Comparison of ENCODE assay signal across 28 cellular contexts in the genomic region with DNA sequence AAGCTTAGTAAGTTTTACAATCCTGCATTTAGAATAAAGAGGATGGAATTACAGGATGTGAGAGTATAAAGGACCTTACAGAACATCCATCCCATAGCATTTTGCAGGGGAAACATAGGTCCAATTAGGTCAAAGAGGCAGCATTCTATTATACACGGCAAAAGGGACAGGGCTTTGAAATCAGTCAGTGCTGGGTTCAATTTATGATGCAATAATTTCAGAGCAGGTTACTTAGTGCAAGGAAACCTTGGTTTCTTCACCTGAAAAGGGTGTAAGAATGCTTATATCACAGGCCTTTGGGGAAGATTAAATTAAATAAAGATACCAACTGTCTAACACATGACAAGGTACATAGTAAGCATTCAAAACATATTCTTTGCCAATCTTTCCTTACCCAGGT. TPM values are rescaled to one million over a fixed set of nuclear protein-coding genes. Genes with fewer than 3 reads are reported as not detected.
"Had no signal": no experiment of that assay in that cellular context is flagged by ENCODE, and none has a peak within 500 bp of the region (broad histone marks: within the 10 kb centered on the region; RNA-seq: fewer than 3 reads in every experiment).

No MANE protein-coding gene starts in this region.

- H3K4me1 ChIP-seq: colonic mucosa, esophagus muscularis mucosa, esophagus squamous epithelium, foreskin keratinocyte, gastrocnemius medialis, gastroesophageal sphincter, heart left ventricle, heart right ventricle had no signal

- H3K27ac ChIP-seq: colonic mucosa, coronary artery, dorsolateral prefrontal cortex, epithelial cell of prostate, esophagus muscularis mucosa, esophagus squamous epithelium, foreskin keratinocyte, gastrocnemius medialis, gastroesophageal sphincter, heart left ventricle, heart right ventricle had no signal

- H3K9me3 ChIP-seq: colonic mucosa, esophagus muscularis mucosa, esophagus squamous epithelium, gastrocnemius medialis, gastroesophageal sphincter, heart left ventricle, heart right ventricle had no signal

- H3K4me3 ChIP-seq: colonic mucosa, coronary artery, dorsolateral prefrontal cortex, esophagus muscularis mucosa, esophagus squamous epithelium, gastrocnemius medialis, gastroesophageal sphincter, heart left ventricle, heart right ventricle had no signal

- DNase-seq: colonic mucosa; cortex of kidney; dermis blood vessel endothelial cell; dorsolateral prefrontal cortex; effector CD4-positive, alpha-beta T cell; effector CD8-positive, alpha-beta T cell; effector memory CD4-positive, alpha-beta T cell; effector memory CD8-positive, alpha-beta T cell; endodermal cell; erythroblast; esophagus squamous epithelium; foreskin fibroblast; foreskin keratinocyte; foreskin melanocyte; gastrocnemius medialis; glutamatergic neuron; head of caudate nucleus; heart left ventricle; heart right ventricle had no signal

- H3K27me3 ChIP-seq: colonic mucosa, dorsolateral prefrontal cortex, esophagus muscularis mucosa, esophagus squamous epithelium, gastrocnemius medialis had no signal

- ATAC-seq: effector memory CD8-positive, alpha-beta T cell; esophagus mucosa; foreskin keratinocyte; gastrocnemius medialis; gastroesophageal sphincter; heart left ventricle; heart right ventricle had no signal

- FAIRE-seq: colon, endometrium, endothelial cell of umbilical vein, frontal cortex had no signal

- H3K36me3 ChIP-seq: colonic mucosa, esophagus muscularis mucosa, esophagus squamous epithelium, gastrocnemius medialis, gastroesophageal sphincter, heart left ventricle, heart right ventricle had no signal

RNA-seq across cellular contexts. Expression of a gene that starts 17.1 kb away (rescaled TPM):
- total RNA-seq: endothelial cell of umbilical vein, gastrocnemius medialis had no signal
- polyA plus RNA-seq: endothelial cell of umbilical vein, heart left ventricle, heart right ventricle had no signal
